ENCODE assay signal across 26 cellular contexts in the genomic region with DNA sequence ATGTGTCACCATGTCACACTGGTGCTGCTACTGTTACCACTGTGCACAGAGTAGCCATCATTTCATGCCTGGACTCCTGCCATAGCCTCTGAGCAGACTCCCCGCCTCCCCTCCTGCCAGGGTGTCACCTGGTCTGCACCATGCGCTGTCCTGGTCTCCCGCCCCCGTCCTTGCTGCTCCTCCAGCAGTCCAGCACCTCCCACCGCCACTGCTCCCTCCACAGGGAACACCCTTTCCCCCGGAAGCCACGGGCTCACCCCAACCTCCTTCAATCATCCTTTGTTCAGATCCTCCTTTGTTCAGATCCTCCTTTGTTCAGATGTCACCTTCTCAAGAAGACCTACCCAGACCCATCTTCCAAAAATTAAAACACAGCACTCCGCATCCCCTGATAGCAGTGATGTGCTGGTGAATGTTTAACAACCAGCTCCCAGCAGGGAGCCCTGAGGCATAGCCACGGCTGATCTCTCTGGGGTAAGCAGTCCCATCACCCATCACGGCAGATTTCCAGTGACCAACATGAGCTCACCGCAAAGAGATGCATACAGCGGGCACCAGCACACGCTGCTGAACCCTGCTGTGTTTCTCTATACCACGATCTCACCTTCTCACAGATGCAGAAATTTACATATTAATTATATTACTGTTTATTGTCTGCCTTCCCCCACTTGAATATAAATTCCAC.
A peak's percentile ranks its signal among the peaks of the same experiment; 100 is the strongest.
DNase-seq lines count a peak whose midpoint lies in the region; ATAC-seq, FAIRE-seq and TF ChIP-seq lines count a peak whose summit lies in the region.
"Had no signal": no experiment of that assay in that cellular context is flagged by ENCODE, and none has a peak within 500 bp of the region (broad histone marks: within the 10 kb centered on the region; RNA-seq: fewer than 3 reads in every experiment).

No MANE protein-coding gene starts in this region.

- no CpG with 5 or more reads among the region's 14 CpGs for whole genome bisulfite sequencing in H9 (ENCODE audit: extremely low coverage, insufficient read length, low lambda C conversion rate)
- 10% methylated on average over 14 of the region's 14 CpGs for WGBS in HepG2 (ENCODE audit: low lambda C conversion rate)

- TF ChIP-seq POLR2A in HepG2 (IDR thresholded peaks at IDR 0.05; ENCODE audit: insufficient read depth in 1 of 2, low read depth in 2 of 2, low read length in 2 of 2) (no peak), breast epithelium (IDR thresholded peaks at IDR 0.05) (no peak)

- no peaks in the 10 kb centered on the region for H3K4me1 ChIP-seq in CD4-positive, CD25-positive, alpha-beta regulatory T cell (ENCODE audit: control insufficient read depth, insufficient read depth, low read length, poor library complexity, severe bottlenecking)
- H3K4me1 ChIP-seq in H9 (ENCODE audit: insufficient read depth, low read length), result no peaks in the 10 kb centered on the region
- no peaks in the 10 kb centered on the region for H3K4me1 ChIP-seq in HepG2 (ENCODE audit: insufficient read depth, low read length)
- no peaks in the 10 kb centered on the region for H3K4me1 ChIP-seq in MM.1S (ENCODE audit: low read length)
- no peaks in the 10 kb centered on the region for H3K4me1 ChIP-seq in breast epithelium
- H3K4me1 ChIP-seq: transverse colon had no signal

- H4K91ac ChIP-seq in H9 (ENCODE audit: insufficient read length, low read depth, low read length), result no peak overlapping the region

- H2AK5ac ChIP-seq in H9 (ENCODE audit: insufficient read length, low read length), result no peak overlapping the region

- H3K27me3 ChIP-seq in CD4-positive, CD25-positive, alpha-beta regulatory T cell (ENCODE audit: control insufficient read depth, insufficient read depth, low read length), result no peaks in the 10 kb centered on the region
- H3K27me3 ChIP-seq in H9 (ENCODE audit: insufficient read depth, low read length), result no peaks in the 10 kb centered on the region
- peaks cover 0 to 7% of the 10 kb centered on the region in 2 experiments; a peak in 2 of 5 replicates for H3K27me3 ChIP-seq in HepG2 (ENCODE audit: control insufficient read depth in 1 of 2, insufficient read depth in 2 of 2, low read length in 2 of 2)
- H3K27me3 ChIP-seq in MM.1S (replicated peaks; ENCODE audit: insufficient read depth, low read length), result no peaks in the 10 kb centered on the region
- no peaks in the 10 kb centered on the region for H3K27me3 ChIP-seq in breast epithelium
- H3K27me3 ChIP-seq: spleen, transverse colon had no signal

- no peak overlapping the region for H3K18ac ChIP-seq in H9 (ENCODE audit: insufficient read length, low read depth, low read length)

- H2BK120ac ChIP-seq in H9 (ENCODE audit: low read depth, low read length, poor library complexity, severe bottlenecking), result no peak overlapping the region

- peaks cover 6% of the 10 kb centered on the region for H3K27me3 Mint-ChIP-seq in CD4-positive, CD25-positive, alpha-beta regulatory T cell
- H3K27me3 Mint-ChIP-seq in H9 (ENCODE audit: low read depth), result no peaks in the 10 kb centered on the region; the same call in none of the 2 replicates
- H3K27me3 Mint-ChIP-seq: activated CD4-positive, alpha-beta memory T cell treated with anti-CD3 and anti-CD28 coated beads for 36 hours; activated T-helper 17 cell treated with anti-CD3 and anti-CD28 coated beads, Interleukin-2, amount 50 U/mL, for 72 hours; dendritic cell treated with granulocyte-macrophage colony-stimulating factor and Interleukin-4, amounts not matched to agents 40 ng/mL and 50 ng/mL, for 4 days had no signal

- H3K23ac ChIP-seq in H9 (ENCODE audit: insufficient read length, low read depth, low read length), result no peak overlapping the region

- POLR2A ChIA-PET in HepG2 (lab: Yijun Ruan, JAX), result no interaction called here

- peaks cover 0 to 9% (median 1%) of the 10 kb centered on the region in 4 donors for H3K4me1 Mint-ChIP-seq in CD4-positive, CD25-positive, alpha-beta regulatory T cell
- H3K4me1 Mint-ChIP-seq in H9, result peaks cover 13 to 18% of the 10 kb centered on the region in 2 experiments
- H3K4me1 Mint-ChIP-seq: nephron had no signal

- in situ Hi-C loops in HepG2 (cut with HindIII; ENCODE audit: extremely low pct_ligation_motif_present, low pct_unique_long_range_greater_than_20kb), result no loop called here

- no peaks in the 10 kb centered on the region for H3F3A ChIP-seq in MM.1S (ENCODE audit: insufficient read depth, low read length)

- H4K5ac ChIP-seq in H9 (ENCODE audit: insufficient read length, low read depth, low read length), result no peak overlapping the region

- TF ChIP-seq EP300 in HepG2 (IDR thresholded peaks at IDR 0.05; ENCODE audit: low read depth in 2 of 2, low read length in 2 of 2), result no peak
- no peak for TF ChIP-seq EP300 in HepG2 (CRISPR knock-in tag; IDR thresholded peaks at IDR 0.05; ENCODE audit: borderline replicate concordance)

- H3K79me2 ChIP-seq in H9 (ENCODE audit: insufficient read depth, low read length), result no peaks in the 10 kb centered on the region
- no peaks in the 10 kb centered on the region for H3K79me2 ChIP-seq in HepG2 (ENCODE audit: insufficient read depth, low read length)
- no peaks in the 10 kb centered on the region for H3K79me2 ChIP-seq in MM.1S (ENCODE audit: low read length)

- no peak overlapping the region for H3K56ac ChIP-seq in H9 (ENCODE audit: insufficient read length, low read depth, low read length)

- no peak overlapping the region for H2AFZ ChIP-seq in H9 (ENCODE audit: low read length)
- no peak overlapping the region for H2AFZ ChIP-seq in HepG2 (ENCODE audit: low read length)
- no peak overlapping the region for H2AFZ ChIP-seq in MM.1S (ENCODE audit: low read length)

- H4K20me1 ChIP-seq in H9 (ENCODE audit: control insufficient read depth, insufficient read depth, insufficient read length) (no peaks in the 10 kb centered on the region), HepG2 (ENCODE audit: insufficient read depth, low read length) (no peaks in the 10 kb centered on the region), MM.1S (ENCODE audit: insufficient read depth, low read length) (no peaks in the 10 kb centered on the region)

- intact Hi-C loops in HepG2 (cut with micrococcal nuclease; ENCODE audit: unreplicated experiment) (no loop called here), breast epithelium (cut with DNase I; ENCODE audit: low total_unique reads) (no loop called here)

- H3K36me3 ChIP-seq in CD4-positive, CD25-positive, alpha-beta regulatory T cell (ENCODE audit: control insufficient read depth, insufficient read depth, low read length), result no peaks in the 10 kb centered on the region
- H3K36me3 ChIP-seq in HepG2 (replicated peaks in 1 of 2; ENCODE audit: control insufficient read depth in 1 of 2, insufficient read depth in 2 of 2, low read length in 2 of 2), result no peaks in the 10 kb centered on the region
- no peaks in the 10 kb centered on the region for H3K36me3 ChIP-seq in MM.1S (replicated peaks; ENCODE audit: insufficient read depth, low read length)
- no peaks in the 10 kb centered on the region for H3K36me3 ChIP-seq in breast epithelium
- H3K36me3 ChIP-seq: spleen, transverse colon had no signal

- CTCF ChIA-PET in HepG2 (lab: Yijun Ruan, JAX; ENCODE audit: low intra/inter-chr PET ratio, low total read pairs), result no interaction called here

- no peak for ATAC-seq in CD4-positive, CD25-positive, alpha-beta regulatory T cell (ENCODE audit: low read depth in 2 of 2)
- peak; percentile 35; the same call in 1 of the 3 replicates for ATAC-seq in HepG2
- ATAC-seq: activated CD4-positive, CD25-positive, alpha-beta regulatory T cell treated with anti-CD3 and anti-CD28 coated beads, Interleukin-2, amount 50 U/mL, for 24 hours; activated T-helper 17 cell treated with anti-CD3 and anti-CD28 coated beads, Interleukin-2, amount 50 U/mL, for 72 hours; GM12878; right cardiac atrium had no signal

- H3K4me3 Mint-ChIP-seq in CD4-positive, CD25-positive, alpha-beta regulatory T cell, result no peak overlapping the region
- no peak overlapping the region for H3K4me3 Mint-ChIP-seq in H9
- H3K4me3 Mint-ChIP-seq: activated CD4-positive, alpha-beta memory T cell treated with anti-CD3 and anti-CD28 coated beads for 36 hours; activated T-helper 17 cell treated with anti-CD3 and anti-CD28 coated beads, Interleukin-2, amount 50 U/mL, for 72 hours; dendritic cell treated with granulocyte-macrophage colony-stimulating factor and Interleukin-4, amounts not matched to agents 40 ng/mL and 50 ng/mL, for 4 days; IgD-negative memory B cell; nephron had no signal

- no peak for TF ChIP-seq CTCF in H9 (conservative IDR thresholded peaks at IDR 0.05)
- TF ChIP-seq CTCF in HepG2 (CRISPR knock-in tag; IDR thresholded peaks at IDR 0.05), result no peak
- TF ChIP-seq CTCF in MM.1S (IDR thresholded peaks at IDR 0.05; ENCODE audit: low read length), result no peak
- no peak for TF ChIP-seq CTCF in breast epithelium (IDR thresholded peaks at IDR 0.05)

- no peak for TF ChIP-seq RAD21 in HepG2 (CRISPR knock-in tag; IDR thresholded peaks at IDR 0.05)

- no peaks in the 10 kb centered on the region for H3K79me1 ChIP-seq in H9 (ENCODE audit: insufficient read depth, low read depth, low read length, poor library complexity, severe bottlenecking)

- no peak overlapping the region for H3K4me3 ChIP-seq in CD4-positive, CD25-positive, alpha-beta regulatory T cell (ENCODE audit: low read depth, low read length)
- H3K4me3 ChIP-seq in HepG2 (replicated peaks in 1 of 3; ENCODE audit: insufficient read depth in 1 of 3, low read depth in 2 of 3, low read length in 3 of 3), result no peak overlapping the region
- H3K4me3 ChIP-seq in MM.1S (ENCODE audit: low read length), result no peak overlapping the region
- H3K4me3 ChIP-seq in breast epithelium, result no peak overlapping the region
- H3K4me3 ChIP-seq: GM12878, spleen, transverse colon had no signal

- H3K4me2 ChIP-seq in H9 (ENCODE audit: insufficient read depth, insufficient read length, low read length) (no peak overlapping the region), HepG2 (ENCODE audit: low read depth, low read length) (no peak overlapping the region), MM.1S (ENCODE audit: low read depth, low read length) (no peak overlapping the region)

- no peaks in the 10 kb centered on the region for H3K36me3 Mint-ChIP-seq in CD4-positive, CD25-positive, alpha-beta regulatory T cell
- no peaks in the 10 kb centered on the region; a peak in 1 of 7 replicates for H3K36me3 Mint-ChIP-seq in H9 (ENCODE audit: insufficient read depth in 1 of 3, low read depth in 3 of 3)
- H3K36me3 Mint-ChIP-seq: activated CD4-positive, alpha-beta memory T cell treated with anti-CD3 and anti-CD28 coated beads for 36 hours had no signal

- no peak overlapping the region for H3K14ac ChIP-seq in H9 (ENCODE audit: insufficient read depth, low read length)

- no peak for FAIRE-seq in HepG2 (lab: Jason Lieb, UNC)
- FAIRE-seq: GM12878 had no signal

- peaks cover 0 to 4% (median 0%) of the 10 kb centered on the region in 7 donors for H3K9me3 Mint-ChIP-seq in CD4-positive, CD25-positive, alpha-beta regulatory T cell
- peaks cover 0 to 4% of the 10 kb centered on the region in 2 experiments; a peak in 1 of 5 replicates for H3K9me3 Mint-ChIP-seq in H9
- H3K9me3 Mint-ChIP-seq: activated CD4-positive, alpha-beta memory T cell treated with anti-CD3 and anti-CD28 coated beads for 36 hours; activated T-helper 17 cell treated with anti-CD3 and anti-CD28 coated beads, Interleukin-2, amount 50 U/mL, for 72 hours; dendritic cell treated with granulocyte-macrophage colony-stimulating factor and Interleukin-4, amounts not matched to agents 40 ng/mL and 50 ng/mL, for 4 days; IgD-negative memory B cell had no signal

- no peak overlapping the region for H2BK12ac ChIP-seq in H9 (ENCODE audit: insufficient read length, low read depth, low read length)

- peak overlapping the region; percentile 20 for H2BK5ac ChIP-seq in H9 (ENCODE audit: insufficient read length, low read length)

- H2BK20ac ChIP-seq in H9 (ENCODE audit: low read depth, low read length, poor library complexity, severe bottlenecking), result no peak overlapping the region

- BruUV-seq in HepG2 (replicated peaks; lab: Mats Ljungman, UMichigan), result no TSS peak

- no peak overlapping the region for H2BK15ac ChIP-seq in H9 (ENCODE audit: low read depth, low read length)

- H3K27ac Mint-ChIP-seq in CD4-positive, CD25-positive, alpha-beta regulatory T cell, result peak overlapping the region; percentile 38 to 75 (median 72)
- peak overlapping the region in 2 of 3 experiments; percentile 33 to 53; a peak in 2 of 7 replicates for H3K27ac Mint-ChIP-seq in H9
- H3K27ac Mint-ChIP-seq: activated CD4-positive, alpha-beta memory T cell treated with anti-CD3 and anti-CD28 coated beads for 36 hours; activated T-helper 17 cell treated with anti-CD3 and anti-CD28 coated beads, Interleukin-2, amount 50 U/mL, for 72 hours; dendritic cell treated with granulocyte-macrophage colony-stimulating factor and Interleukin-4, amounts not matched to agents 40 ng/mL and 50 ng/mL, for 4 days; IgD-negative memory B cell; nephron had no signal

- no peaks in the 10 kb centered on the region for H3K9me3 ChIP-seq in CD4-positive, CD25-positive, alpha-beta regulatory T cell (ENCODE audit: control insufficient read depth in 2 of 2, low read length in 2 of 2)
- H3K9me3 ChIP-seq in H9 (ENCODE audit: control insufficient read depth, low read depth, low read length), result no peaks in the 10 kb centered on the region
- no peaks in the 10 kb centered on the region for H3K9me3 ChIP-seq in HepG2 (ENCODE audit: low read length)
- H3K9me3 ChIP-seq in MM.1S (replicated peaks; ENCODE audit: insufficient read depth, low read length), result no peaks in the 10 kb centered on the region
- H3K9me3 ChIP-seq in breast epithelium, result no peaks in the 10 kb centered on the region
- H3K9me3 ChIP-seq: spleen, transverse colon had no signal

- H3K4ac ChIP-seq in H9 (ENCODE audit: low read depth, low read length), result no peak overlapping the region

- H3K9ac ChIP-seq in H9 (ENCODE audit: extremely low read depth, insufficient read length, low read length) (no peak overlapping the region), HepG2 (ENCODE audit: insufficient read depth, low read depth, low read length) (no peak overlapping the region), MM.1S (ENCODE audit: low read length) (no peak overlapping the region)

- no peaks in the 10 kb centered on the region for H3K23me2 ChIP-seq in H9 (ENCODE audit: insufficient read length, low read depth, low read length, poor library complexity, severe bottlenecking)

- no peaks in the 10 kb centered on the region for H3K9me2 ChIP-seq in MM.1S (replicated peaks; ENCODE audit: insufficient read depth, low read length)

- no peak overlapping the region for H3T11ph ChIP-seq in H9 (ENCODE audit: low read length)

- DNase-seq in CD4-positive, CD25-positive, alpha-beta regulatory T cell, result no peak
- no peak for DNase-seq in H9
- peak; percentile 63 for DNase-seq in astrocyte of the hippocampus (ENCODE audit: low read depth, low spot score)
- DNase-seq in HepG2 (ENCODE audit: low spot score), result no peak
- no peak for DNase-seq in MM.1S
- no peak for DNase-seq in mesenteric fat pad (ENCODE audit: low spot score)
- DNase-seq in breast epithelium (ENCODE audit: low spot score in 2 of 2), result no peak
- DNase-seq in activated CD4-positive, alpha-beta T cell treated with anti-CD3 and anti-CD28 coated beads, Interleukin-2, amount 50 U/mL, for 4 hours, result no peak
- DNase-seq: activated CD4-positive, alpha-beta memory T cell treated with anti-CD3 and anti-CD28 coated beads for 36 hours; activated naive CD4-positive, alpha-beta T cell treated with anti-CD3 and anti-CD28 coated beads, Interleukin-2, amount 50 U/mL, for 16 hours; amygdala; NCI-H1105; NCI-H2081 treated with DMSO at 0.1 percent for 48 hours; NCI-H226; NCI-H748 treated with DMSO at 0.1 percent for 48 hours; right cardiac atrium; RPMI8226; spleen; stimulated activated CD4-positive, alpha-beta T cell treated with anti-CD3 and anti-CD28 coated beads, Interleukin-2, amount 100 ng/mL, for 48 hours; transverse colon had no signal

- H3K27ac ChIP-seq in CD4-positive, CD25-positive, alpha-beta regulatory T cell (ENCODE audit: insufficient read depth, low read length, poor library complexity, severe bottlenecking), result no peak overlapping the region
- no peak overlapping the region for H3K27ac ChIP-seq in H9 (ENCODE audit: insufficient read length, low read depth, low read length)
- no peak overlapping the region for H3K27ac ChIP-seq in HepG2 (ENCODE audit: extremely low read length, insufficient read depth, low read length)
- H3K27ac ChIP-seq in MM.1S (ENCODE audit: low read length), result no peak overlapping the region
- H3K27ac ChIP-seq in breast epithelium, result no peak overlapping the region
- H3K27ac ChIP-seq: spleen, transverse colon had no signal

- H4K8ac ChIP-seq in H9 (replicated peaks; ENCODE audit: insufficient read length, low read depth, low read length), result no peak overlapping the region
